ENCODE assay signal across 8 cellular contexts in the genomic region with DNA sequence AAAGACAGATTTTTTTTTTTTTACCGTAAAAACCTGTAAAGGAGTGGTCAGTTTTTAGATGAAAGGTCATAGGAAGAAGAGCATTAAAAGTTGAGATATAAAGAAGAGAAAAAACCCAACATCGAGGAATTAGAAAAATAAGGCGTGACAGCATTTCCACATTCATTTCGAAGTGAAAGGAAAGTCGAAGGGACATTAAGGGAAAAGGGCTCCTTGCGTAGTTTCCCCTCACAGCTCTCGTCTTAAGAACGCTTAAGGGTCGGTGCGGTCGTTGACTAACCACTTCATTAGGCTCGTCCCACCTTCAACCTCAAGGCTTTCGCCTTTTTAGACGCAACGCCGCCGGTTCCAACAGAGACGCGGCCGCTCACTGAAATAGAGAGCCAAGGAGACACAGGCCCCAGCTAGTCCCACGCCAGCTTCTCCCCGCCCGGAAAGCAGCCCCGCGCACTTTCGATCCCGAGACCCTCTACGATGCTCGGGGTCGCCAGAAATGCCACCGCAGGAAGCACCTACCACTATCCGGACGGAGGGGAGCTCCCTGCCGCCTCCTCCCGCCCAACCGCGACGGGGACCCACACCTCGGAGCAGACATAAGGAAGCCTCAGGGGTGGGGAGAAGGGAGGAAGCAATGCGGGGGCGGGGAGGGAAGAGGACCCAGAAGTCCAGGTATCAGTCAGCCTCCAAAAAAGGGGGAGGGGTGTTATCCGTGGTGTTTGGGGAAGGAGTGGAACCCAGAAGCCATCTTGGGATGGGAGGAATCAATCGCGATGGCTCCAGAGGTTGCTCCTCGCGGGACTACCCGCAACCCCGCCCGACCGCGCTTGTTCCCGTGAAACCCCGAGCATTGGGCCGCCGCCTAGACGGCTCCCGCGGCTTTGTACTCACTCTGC. TPM values are rescaled to one million over a fixed set of nuclear protein-coding genes. Genes with fewer than 3 reads are reported as not detected.
DNase-seq lines count a peak whose midpoint lies in the region; ATAC-seq, FAIRE-seq and TF ChIP-seq lines count a peak whose summit lies in the region.

No MANE protein-coding gene starts in this region.

- peaks cover 26% of the 10 kb centered on the region for H4K20me1 ChIP-seq in endothelial cell of umbilical vein (replicated peaks; ENCODE audit: control insufficient read depth, extremely low read depth, insufficient read depth, low read length)

- TF ChIP-seq CTCF in AG09309 (IDR thresholded peaks at IDR 0.05; ENCODE audit: control insufficient read depth, insufficient read depth, low read depth, low read length, missing control alignments) (no peak), endothelial cell of umbilical vein (IDR thresholded peaks at IDR 0.05; ENCODE audit: extremely low read depth in 1 of 2, insufficient read depth in 1 of 2, low read depth in 1 of 2, low read length in 2 of 2) (peak in 1 of 2 donors; percentile 9)

- peak overlapping the region; percentile 63 for H2AFZ ChIP-seq in endothelial cell of umbilical vein (ENCODE audit: low read depth, low read length)

- no peaks in the 10 kb centered on the region for H3K9me1 ChIP-seq in endothelial cell of umbilical vein (replicated peaks; ENCODE audit: control insufficient read depth, extremely low read depth, insufficient read depth, low read length)

- dilution Hi-C loops in endothelial cell of umbilical vein (cut with MboI; ENCODE audit: extremely low pct_ligation_motif_present, low sequenced_read_pairs), result no loop called here

- no peaks in the 10 kb centered on the region for H3K9me3 ChIP-seq in endothelial cell of umbilical vein (replicated peaks; ENCODE audit: control insufficient read depth, insufficient read depth, low read length)

- H3K79me2 ChIP-seq in endothelial cell of umbilical vein (ENCODE audit: control insufficient read depth, insufficient read depth, low read length), result peaks cover 56% of the 10 kb centered on the region

- peak overlapping the region; percentile 100 for H3K27ac ChIP-seq in endothelial cell of umbilical vein (ENCODE audit: insufficient read depth, low read depth, low read length)

- no peaks in the 10 kb centered on the region for H3K27me3 ChIP-seq in endothelial cell of umbilical vein (ENCODE audit: control insufficient read depth in 2 of 2, insufficient read depth in 2 of 2, low read length in 2 of 2)

- BruUV-seq in endothelial cell of umbilical vein (replicated peaks; lab: Mats Ljungman, UMichigan), result TSS peak; percentile 46

- no peaks in the 10 kb centered on the region for H3K36me3 ChIP-seq in endothelial cell of umbilical vein (ENCODE audit: control insufficient read depth in 2 of 2, extremely low read depth in 1 of 2, insufficient read depth in 2 of 2, low read length in 2 of 2)

- CTCF ChIA-PET in endothelial cell of umbilical vein (lab: Charles Lee), result interaction anchor here (1.3 to 3.3 kb wide), 5 partner anchors 9 to 258 kb away, joined by 4 to 16 read pairs (median 5); no protein-coding TSS in a partner anchor

- H3K4me1 ChIP-seq in endothelial cell of umbilical vein (ENCODE audit: control insufficient read depth, extremely low read depth, insufficient read depth, low read length), result peaks cover 38% of the 10 kb centered on the region

- intact Hi-C loops in endothelial cell of umbilical vein (cut with micrococcal nuclease), result loop anchor here (1.0 to 5.0 kb wide), 2 partner anchors 61 to 99 kb away; a partner anchor contains a TSS

- ATAC-seq in GM18867 (IDR thresholded peaks at IDR 0.05; ENCODE audit: unreplicated experiment), result peak; percentile 38
- ATAC-seq in HG03103 (IDR thresholded peaks at IDR 0.05; ENCODE audit: low read depth, unreplicated experiment), result peak; percentile 17

- FAIRE-seq in endothelial cell of umbilical vein (lab: Jason Lieb, UNC), result peak; percentile 24

- POLR2A ChIA-PET in endothelial cell of umbilical vein (lab: Charles Lee), result interaction anchor here (0.6 kb wide), 1 partner anchor 1175 kb away, joined by 4 read pairs; no protein-coding TSS in a partner anchor

- H3K4me2 ChIP-seq in endothelial cell of umbilical vein (ENCODE audit: insufficient read depth, low read length), result peak overlapping the region; percentile 96

- TF ChIP-seq POLR2A in endothelial cell of umbilical vein (IDR thresholded peaks at IDR 0.05; ENCODE audit: low read depth, low read length), result no peak

- peak overlapping the region; percentile 100 for H3K9ac ChIP-seq in endothelial cell of umbilical vein (replicated peaks; ENCODE audit: extremely low read depth, insufficient read depth, low read length)

- DNase-seq in AG09309 (ENCODE audit: low read depth) (no peak), NCI-H748 treated with DMSO at 0.1 percent for 48 hours (lab: John Stamatoyannopoulos, UW) (peak; percentile 61), activated T-cell treated with anti-CD3 and anti-CD28 coated beads for 24 hours (ENCODE audit: low read depth) (peak; percentile 39), endothelial cell of umbilical vein (ENCODE audit: low read depth, low spot score) (peak; percentile 54), midbrain (lab: John Stamatoyannopoulos, UW) (peak; percentile 35)
- DNase-seq in stimulated activated CD8-positive, alpha-beta memory T cell treated with anti-CD3 and anti-CD28 coated beads, Interleukin-4, amount 100 ng/mL, for 24 hours (ENCODE audit: low read depth), result peak; percentile 39

- H3K4me3 ChIP-seq in AG09309 (ENCODE audit: control insufficient read depth, low read depth, low read length), result peak overlapping the region; percentile 75
- peak overlapping the region; percentile 83 to 99 (median 88) for H3K4me3 ChIP-seq in endothelial cell of umbilical vein (replicated peaks in 1 of 3; ENCODE audit: insufficient read depth in 1 of 3, low read depth in 1 of 3, low read length in 3 of 3)

TF ChIP-seq in endothelial cell of umbilical vein, 7 proteins besides CTCF, POLR2A, EP300 and RAD21:
- TF ChIP-seq FOS (IDR thresholded peaks at IDR 0.05; ENCODE audit: borderline replicate concordance, insufficient read depth, low read length) (no peak), POLR2AphosphoS5 (IDR thresholded peaks at IDR 0.05; ENCODE audit: insufficient read depth, low read depth, low read length) (no peak), MYC (IDR thresholded peaks at IDR 0.05; ENCODE audit: low read depth, low read length) (no peak), EZH2 (IDR thresholded peaks at IDR 0.05; ENCODE audit: borderline replicate concordance, low read depth, low read length, severe bottlenecking) (no peak), JUN (IDR thresholded peaks at IDR 0.05; ENCODE audit: borderline replicate concordance, insufficient read depth, insufficient read length, low read depth) (no peak), GATA2 (IDR thresholded peaks at IDR 0.05; ENCODE audit: insufficient read depth, insufficient read length, low read depth, low read length) (no peak)
- TF ChIP-seq, protein P1, sequence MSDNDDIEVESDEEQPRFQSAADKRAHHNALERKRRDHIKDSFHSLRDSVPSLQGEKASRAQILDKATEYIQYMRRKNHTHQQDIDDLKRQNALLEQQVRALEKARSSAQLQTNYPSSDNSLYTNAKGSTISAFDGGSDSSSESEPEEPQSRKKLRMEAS (IDR thresholded peaks at IDR 0.05; ENCODE audit: insufficient read depth, insufficient read length), result no peak

RNA-seq across cellular contexts. Expression of a gene that starts 0.6 kb away (rescaled TPM):
- total RNA-seq in endothelial cell of umbilical vein, result 105 and 112 TPM in 2 replicates
- polyA plus RNA-seq in endothelial cell of umbilical vein, result 55.1 and 85.7 TPM in 2 replicates
- 60.1 and 64.1 TPM in 2 replicates for polyA plus RNA-seq in endothelial cell of umbilical vein (2011; cell fraction: cytosol; rRNA removed)
- 125 and 143 TPM in 2 replicates for polyA plus RNA-seq in endothelial cell of umbilical vein (2011; cell fraction: nucleus; rRNA removed)
- 60.5 and 71.5 TPM in 2 replicates for polyA plus RNA-seq in endothelial cell of umbilical vein (2012)
- polyA minus RNA-seq in endothelial cell of umbilical vein, result 76.4 and 89.5 TPM in 2 replicates
- 40.5 TPM for polyA minus RNA-seq in endothelial cell of umbilical vein (2011; cell fraction: cytosol; rRNA and poly(A)+ RNA removed)
- 103 and 113 TPM in 2 replicates for polyA minus RNA-seq in endothelial cell of umbilical vein (2011; cell fraction: nucleus; rRNA and poly(A)+ RNA removed)
